10 cellular contexts compared by ENCODE assay signal in the genomic region with DNA sequence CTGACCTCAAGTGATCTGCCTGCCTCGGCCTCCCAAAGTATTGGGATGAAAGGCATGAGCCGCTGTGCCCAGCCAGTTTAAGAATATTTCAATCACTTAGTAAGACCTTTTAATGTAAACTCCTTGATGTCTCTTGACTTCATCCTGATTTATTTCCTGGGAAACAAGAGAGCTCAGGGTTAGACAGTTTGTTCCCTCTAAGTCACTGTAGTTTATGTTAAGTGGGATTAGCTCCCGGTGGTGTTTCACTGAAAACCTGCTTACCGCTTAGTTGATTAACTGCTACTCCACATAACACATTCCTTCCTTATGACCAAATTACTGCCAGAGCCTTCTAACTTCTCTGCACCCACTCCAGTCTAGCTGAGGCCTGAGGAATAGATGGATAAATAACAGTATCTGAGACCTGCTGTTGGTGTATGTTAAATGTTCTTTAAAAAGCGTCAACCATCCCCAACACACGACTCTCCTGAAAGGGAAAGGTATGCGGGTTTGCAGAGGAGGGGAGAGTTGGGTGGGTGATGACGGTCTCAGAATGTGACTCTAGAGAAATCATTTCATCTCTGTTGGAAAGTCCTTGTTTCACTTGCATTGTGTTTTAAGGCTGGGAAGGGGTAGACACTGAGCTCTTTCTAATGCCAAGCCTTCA. TPM values are rescaled to one million over a fixed set of nuclear protein-coding genes. Genes with fewer than 3 reads are reported as not detected.
DNase-seq lines count a peak whose midpoint lies in the region; ATAC-seq, FAIRE-seq and TF ChIP-seq lines count a peak whose summit lies in the region.
"Had no signal": no experiment of that assay in that cellular context is flagged by ENCODE, and none has a peak within 500 bp of the region (broad histone marks: within the 10 kb centered on the region; RNA-seq: fewer than 3 reads in every experiment).

No MANE protein-coding gene starts in this region.

- peak overlapping the region; percentile 76 for H3K9ac ChIP-seq in mesenchymal stem cell (ENCODE audit: low read length)

- no peak overlapping the region for H2BK12ac ChIP-seq in mesenchymal stem cell (ENCODE audit: low read length in 2 of 2)

- H2BK5ac ChIP-seq in mesenchymal stem cell (ENCODE audit: low read depth, low read length, poor library complexity, severe bottlenecking), result peak overlapping the region; percentile 87

- H3K36me3 ChIP-seq in cardiac muscle cell, result no peaks in the 10 kb centered on the region
- peaks cover 2% of the 10 kb centered on the region for H3K36me3 ChIP-seq in bronchial epithelial cell (ENCODE audit: control insufficient read depth, insufficient read depth, low read length)
- H3K36me3 ChIP-seq in mesenchymal stem cell (ENCODE audit: control insufficient read depth in 1 of 2, insufficient read depth in 2 of 2, low read depth in 1 of 2, low read length in 2 of 2), result peaks cover 0 to 16% of the 10 kb centered on the region in 2 experiments
- H3K36me3 ChIP-seq in aorta (ENCODE audit: control insufficient read depth in 1 of 2, insufficient read depth in 2 of 2, low read length in 1 of 2), result no peaks in the 10 kb centered on the region

- peak overlapping the region; percentile 50 for H2BK120ac ChIP-seq in mesenchymal stem cell (ENCODE audit: low read depth, low read length)

- H3K36me3 Mint-ChIP-seq in activated CD4-positive, alpha-beta T cell treated with anti-CD3 and anti-CD28 coated beads, Interleukin-2, amount 10 ng/mL, durations not matched to agents 24 days and 14 days (ENCODE audit: low read depth), result peaks cover 9% of the 10 kb centered on the region

- intact Hi-C loops in left ventricle myocardium superior (cut with micrococcal nuclease) (no loop called here), aorta (cut with DNase I) (no loop called here), head of caudate nucleus (cut with DNase I) (no loop called here)
- intact Hi-C loops in activated CD4-positive, alpha-beta T cell treated with anti-CD3 and anti-CD28 coated beads, Interleukin-2, amount 10 ng/mL, durations not matched to agents 24 days and 14 days (cut with micrococcal nuclease), result no loop called here

- H3K18ac ChIP-seq in mesenchymal stem cell (ENCODE audit: low read depth in 1 of 2, low read length in 2 of 2), result peak overlapping the region; percentile 31 to 52

- no peak overlapping the region for H4K8ac ChIP-seq in mesenchymal stem cell (ENCODE audit: low read length)

- no peak overlapping the region for H3K4me3 Mint-ChIP-seq in activated CD4-positive, alpha-beta T cell treated with anti-CD3 and anti-CD28 coated beads, Interleukin-2, amount 10 ng/mL, durations not matched to agents 24 days and 14 days

- H3K14ac ChIP-seq in mesenchymal stem cell (ENCODE audit: low read length in 2 of 2), result no peak overlapping the region

- no peak overlapping the region for H2BK15ac ChIP-seq in mesenchymal stem cell (ENCODE audit: low read depth, poor library complexity, severe bottlenecking)

- no peaks in the 10 kb centered on the region for H3K9me3 Mint-ChIP-seq in activated CD4-positive, alpha-beta T cell treated with anti-CD3 and anti-CD28 coated beads, Interleukin-2, amount 10 ng/mL, durations not matched to agents 24 days and 14 days

- peak; percentile 37 to 44 for DNase-seq in cardiac muscle cell (ENCODE audit: low read depth in 1 of 2, low spot score in 1 of 2)
- DNase-seq in left ventricle myocardium superior, result no peak
- peak; percentile 50 for DNase-seq in bronchial epithelial cell (ENCODE audit: low read depth)
- peak; percentile 98 for DNase-seq in mesenchymal stem cell
- DNase-seq in aorta, result no peak
- DNase-seq in head of caudate nucleus, result no peak
- DNase-seq in activated CD4-positive, alpha-beta T cell treated with anti-CD3 and anti-CD28 coated beads, Interleukin-2, amount 10 ng/mL, durations not matched to agents 24 days and 14 days, result no peak
- DNase-seq: activated CD4-positive, alpha-beta T cell treated with anti-CD3 and anti-CD28 coated beads for 48 hours had no signal

- H3K9me3 ChIP-seq in cardiac muscle cell (ENCODE audit: low read depth) (no peaks in the 10 kb centered on the region), mesenchymal stem cell (ENCODE audit: control insufficient read depth, low read length) (no peaks in the 10 kb centered on the region), aorta (ENCODE audit: control insufficient read depth, low read length) (no peaks in the 10 kb centered on the region)

- FAIRE-seq in bronchial epithelial cell (lab: Jason Lieb, UNC), result no peak
- FAIRE-seq: endometrium had no signal

- TF ChIP-seq CTCF in cardiac muscle cell (IDR thresholded peaks at IDR 0.05; ENCODE audit: low read depth, low read length) (no peak), bronchial epithelial cell (IDR thresholded peaks at IDR 0.05; ENCODE audit: insufficient read depth, low read length, severe bottlenecking) (no peak)

- H3K23ac ChIP-seq in mesenchymal stem cell (ENCODE audit: low read length in 2 of 2), result no peak overlapping the region

- H3K4me1 Mint-ChIP-seq in activated CD4-positive, alpha-beta T cell treated with anti-CD3 and anti-CD28 coated beads, Interleukin-2, amount 10 ng/mL, durations not matched to agents 24 days and 14 days, result peaks cover 11% of the 10 kb centered on the region

- H3K4me3 ChIP-seq in cardiac muscle cell, result no peak overlapping the region
- H3K4me3 ChIP-seq in bronchial epithelial cell (ENCODE audit: low read depth, low read length), result no peak overlapping the region
- no peak overlapping the region for H3K4me3 ChIP-seq in mesenchymal stem cell (ENCODE audit: insufficient read depth in 1 of 2, low read depth in 1 of 2, low read length in 2 of 2)
- H3K4me3 ChIP-seq in aorta (ENCODE audit: low read length in 2 of 2), result no peak overlapping the region

- 6% methylated on average over 4 of the region's 8 CpGs for WGBS in mesenchymal stem cell
- WGBS in aorta, 2 donors, result 11 to 12% methylated on average over 8 of the region's 8 CpGs

- H3K4me1 ChIP-seq in cardiac muscle cell (ENCODE audit: low read depth) (peaks cover 78% of the 10 kb centered on the region), mesenchymal stem cell (ENCODE audit: control insufficient read depth, insufficient read depth, low read depth, low read length) (peaks cover 14% of the 10 kb centered on the region), aorta (ENCODE audit: control insufficient read depth in 1 of 2, insufficient read depth in 2 of 2, low read length in 2 of 2) (peaks cover 10 to 58% of the 10 kb centered on the region in 2 donors)

- H3K27ac ChIP-seq in cardiac muscle cell (peak overlapping the region; percentile 82), mesenchymal stem cell (ENCODE audit: low read length, poor library complexity, severe bottlenecking) (peak overlapping the region; percentile 94), aorta (ENCODE audit: low read depth in 1 of 2, low read length in 2 of 2) (peak overlapping the region in 1 of 2 donors; percentile 86)

- H3K27me3 ChIP-seq in cardiac muscle cell (no peaks in the 10 kb centered on the region), bronchial epithelial cell (ENCODE audit: control insufficient read depth, insufficient read depth, low read length) (no peaks in the 10 kb centered on the region), mesenchymal stem cell (ENCODE audit: control insufficient read depth in 1 of 2, insufficient read depth in 1 of 2, low read length in 2 of 2) (no peaks in the 10 kb centered on the region), aorta (ENCODE audit: control insufficient read depth in 1 of 2, insufficient read depth in 2 of 2, low read length in 1 of 2) (no peaks in the 10 kb centered on the region)

- H3K27me3 Mint-ChIP-seq in activated CD4-positive, alpha-beta T cell treated with anti-CD3 and anti-CD28 coated beads, Interleukin-2, amount 10 ng/mL, durations not matched to agents 24 days and 14 days, result no peaks in the 10 kb centered on the region

- peak overlapping the region; percentile 64 for H4K91ac ChIP-seq in mesenchymal stem cell (ENCODE audit: low read length)

- no peak overlapping the region for H2AFZ ChIP-seq in mesenchymal stem cell (ENCODE audit: low read depth, low read length)

- H3K4ac ChIP-seq in mesenchymal stem cell (ENCODE audit: low read depth in 1 of 2, low read length in 2 of 2), result peak overlapping the region in 1 of 2 experiments; percentile 40

- peak overlapping the region; percentile 51 for H3K4me2 ChIP-seq in mesenchymal stem cell (ENCODE audit: low read length, poor library complexity, severe bottlenecking)

- no peak for ATAC-seq in left ventricle myocardium superior
- ATAC-seq in aorta (ENCODE audit: low FRiP score), result peak; percentile 45
- no peak for ATAC-seq in GM21825 (IDR thresholded peaks at IDR 0.05; ENCODE audit: unreplicated experiment)

- peaks cover 1% of the 10 kb centered on the region for H3K79me1 ChIP-seq in mesenchymal stem cell (replicated peaks; ENCODE audit: low read length, poor library complexity, severe bottlenecking)

- H2AK5ac ChIP-seq in mesenchymal stem cell (ENCODE audit: low read length, severe bottlenecking), result peak overlapping the region; percentile 82

- no peak overlapping the region for H3K27ac Mint-ChIP-seq in activated CD4-positive, alpha-beta T cell treated with anti-CD3 and anti-CD28 coated beads, Interleukin-2, amount 10 ng/mL, durations not matched to agents 24 days and 14 days

RNA-seq across cellular contexts. Expression of a gene that starts 48.7 kb away (rescaled TPM):
- total RNA-seq in cardiac muscle cell (15.8 and 24.3 TPM in 2 replicates), left ventricle myocardium superior (22.3 TPM), bronchial epithelial cell (8.4 and 22.1 TPM in 2 replicates), aorta (100 to 1,000 TPM; 109 to 165 TPM)
- polyA plus RNA-seq in cardiac muscle cell (22.1 and 25.5 TPM in 2 replicates), aorta (10 to 100 TPM; 10.6 to 38.4 TPM)
- 52.7 TPM for polyA plus RNA-seq in mesenchymal stem cell (2013, experiment 1 of 2)
- polyA plus RNA-seq in mesenchymal stem cell (2013, experiment 2 of 2), result 51.1 TPM
- total RNA-seq in activated CD4-positive, alpha-beta T cell treated with anti-CD3 and anti-CD28 coated beads, Interleukin-2, amount 10 ng/mL, durations not matched to agents 24 days and 14 days, result 44.8 and 45.6 TPM in 2 replicates

Comparison
In these comparisons a context has a peak if more than half of its experiments do, and no peak if none do; other contexts are left out.
1. DNase-seq: peak in cardiac muscle cell (2 of 2), bronchial epithelial cell (single experiment) and mesenchymal stem cell (single experiment); none in left ventricle myocardium superior (single experiment), aorta (0 of 2), head of caudate nucleus (0 of 42) and activated CD4-positive, alpha-beta T cell treated with anti-CD3 and anti-CD28 coated beads, Interleukin-2, amount 10 ng/mL, durations not matched to agents 24 days and 14 days (single experiment).